ENCODE assay signal across 17 cellular contexts in the genomic region with DNA sequence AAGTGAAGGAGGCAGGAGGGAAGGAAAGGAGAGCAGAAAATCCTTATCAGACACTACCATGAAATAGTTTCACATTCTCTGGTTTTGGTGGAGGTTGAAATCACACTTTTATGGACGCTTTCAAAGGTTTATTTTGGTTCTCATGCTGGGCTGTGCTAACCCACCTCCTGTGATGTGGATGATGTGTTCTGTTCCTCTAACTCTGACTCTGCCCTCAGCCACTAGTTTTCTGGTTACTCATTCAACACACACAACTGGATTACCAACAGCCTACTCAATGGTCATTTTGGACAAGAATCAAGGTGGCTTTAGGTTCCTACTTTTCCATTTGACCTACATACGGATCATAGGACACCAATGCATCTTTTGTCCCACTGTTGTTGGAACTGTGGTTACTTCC.
"Had no signal": no experiment of that assay in that cellular context is flagged by ENCODE, and none has a peak within 500 bp of the region (broad histone marks: within the 10 kb centered on the region; RNA-seq: fewer than 3 reads in every experiment).

No MANE protein-coding gene starts in this region.

- H3K27me3 ChIP-seq: ascending aorta, gastrocnemius medialis, right atrium auricular region had no signal

- H3K36me3 ChIP-seq: ascending aorta, gastrocnemius medialis, left ventricle myocardium inferior, prostate gland, right atrium auricular region had no signal

- ATAC-seq: activated CD8-positive, alpha-beta T cell treated with anti-CD3 and anti-CD28 coated beads for 36 hours; activated naive CD8-positive, alpha-beta T cell treated with anti-CD3 and anti-CD28 coated beads, Interleukin-2, amount 50 U/mL, for 24 hours; effector memory CD8-positive, alpha-beta T cell; gastrocnemius medialis; stimulated activated naive CD8-positive, alpha-beta T cell treated with anti-CD3 and anti-CD28 coated beads, Interleukin-15, amount 100 ng/mL, for 72 hours had no signal

- H3K4me1 ChIP-seq: ascending aorta, gastrocnemius medialis, left ventricle myocardium inferior, prostate gland, right atrium auricular region had no signal

- H3K27ac ChIP-seq: ascending aorta, gastrocnemius medialis, left ventricle myocardium inferior, prostate gland, right atrium auricular region had no signal

- DNase-seq: activated B cell treated with CpG ODN at 0.5 μM for 24 hours; activated CD4-positive, alpha-beta T cell treated with anti-CD3 and anti-CD28 coated beads for 4 hours; activated CD8-positive, alpha-beta T cell treated with anti-CD3 and anti-CD28 coated beads for 36 hours; activated naive CD4-positive, alpha-beta T cell treated with anti-CD3 and anti-CD28 coated beads, Interleukin-2, amount 10 ng/mL, durations not matched to agents 7 days and 5 days; activated naive CD8-positive, alpha-beta T cell treated with anti-CD3 and anti-CD28 coated beads, Interleukin-2, amount 50 U/mL, for 24 hours; activated T-cell treated with anti-CD3 and anti-CD28 coated beads, Interleukin-2, amount 50 U/mL, for 24 hours; effector memory CD8-positive, alpha-beta T cell; gastrocnemius medialis; head of caudate nucleus; left ventricle myocardium inferior; stimulated activated CD4-positive, alpha-beta T cell treated with anti-CD3 and anti-CD28 coated beads, Interleukin-15, amount 100 ng/mL, for 24 hours; stimulated activated CD4-positive, alpha-beta T cell treated with anti-CD3 and anti-CD28 coated beads, Interleukin-2, amount 100 ng/mL, for 48 hours; stimulated activated naive CD8-positive, alpha-beta T cell treated with anti-CD3 and anti-CD28 coated beads, Interleukin-15, amount 100 ng/mL, for 72 hours had no signal

- H3K9me3 ChIP-seq: ascending aorta, gastrocnemius medialis, left ventricle myocardium inferior, prostate gland, right atrium auricular region had no signal

- H3K4me3 ChIP-seq: ascending aorta, gastrocnemius medialis, left ventricle myocardium inferior, prostate gland, right atrium auricular region, skin epidermis had no signal
